In genomic region chr2:30404354-30405265, GRCh38 we compare ENCODE assay signal across 13 cellular contexts. TPM values are rescaled to one million over a fixed set of nuclear protein-coding genes. Genes with fewer than 3 reads are reported as not detected.
DNase-seq lines count a peak whose midpoint lies in the region; ATAC-seq, FAIRE-seq and TF ChIP-seq lines count a peak whose summit lies in the region.
"Had no signal": no experiment of that assay in that cellular context is flagged by ENCODE, and none has a peak within 500 bp of the region (broad histone marks: within the 10 kb centered on the region; RNA-seq: fewer than 3 reads in every experiment).

No MANE protein-coding gene starts in this region.

- no peak overlapping the region for H3K27ac ChIP-seq in astrocyte (ENCODE audit: low read depth, low read length)

- no peak overlapping the region for H3K27ac Mint-ChIP-seq in astrocyte (ENCODE audit: unreplicated experiment)
- peak overlapping the region; percentile 6 for H3K27ac Mint-ChIP-seq in type B pancreatic cell
- H3K27ac Mint-ChIP-seq: activated CD8-positive, alpha-beta T cell treated with anti-CD3 and anti-CD28 coated beads, Interleukin-2, amount 10 ng/mL, durations not matched to agents 7 days and 5 days; activated naive CD8-positive, alpha-beta T cell treated with anti-CD3 and anti-CD28 coated beads, Interleukin-2, amount 50 U/mL, for 24 hours; HFFc6; progenitor cell of endocrine pancreas had no signal

- no peak for ATAC-seq in GM18867 (IDR thresholded peaks at IDR 0.05; ENCODE audit: unreplicated experiment)
- ATAC-seq: activated CD8-positive, alpha-beta T cell treated with anti-CD3 and anti-CD28 coated beads, Interleukin-2, amount 10 ng/mL, durations not matched to agents 7 days and 5 days; activated naive CD8-positive, alpha-beta T cell treated with anti-CD3 and anti-CD28 coated beads, Interleukin-2, amount 50 U/mL, for 24 hours had no signal

- H3K79me2 ChIP-seq in astrocyte (ENCODE audit: insufficient read depth, low read length), result no peaks in the 10 kb centered on the region

- H3K27me3 ChIP-seq in astrocyte (ENCODE audit: insufficient read depth, low read length), result no peaks in the 10 kb centered on the region

- H3K4me3 Mint-ChIP-seq in astrocyte (ENCODE audit: unreplicated experiment), result no peak overlapping the region
- peak overlapping the region; percentile 38 for H3K4me3 Mint-ChIP-seq in type B pancreatic cell
- H3K4me3 Mint-ChIP-seq: activated CD8-positive, alpha-beta T cell treated with anti-CD3 and anti-CD28 coated beads, Interleukin-2, amount 10 ng/mL, durations not matched to agents 7 days and 5 days; activated naive CD8-positive, alpha-beta T cell treated with anti-CD3 and anti-CD28 coated beads, Interleukin-2, amount 50 U/mL, for 24 hours; HFFc6 had no signal

- H3K9ac ChIP-seq in astrocyte (ENCODE audit: low read length), result no peak overlapping the region

- no peaks in the 10 kb centered on the region for H3K9me3 ChIP-seq in astrocyte (ENCODE audit: insufficient read depth, low read depth, low read length)

- FAIRE-seq in astrocyte (lab: Jason Lieb, UNC), result no peak

- H2AFZ ChIP-seq in astrocyte (ENCODE audit: low read depth, low read length), result no peak overlapping the region

- H3K27me3 Mint-ChIP-seq in astrocyte (ENCODE audit: low read depth, unreplicated experiment) (peaks cover 28% of the 10 kb centered on the region), type B pancreatic cell (peaks cover 28% of the 10 kb centered on the region)
- H3K27me3 Mint-ChIP-seq: activated naive CD8-positive, alpha-beta T cell treated with anti-CD3 and anti-CD28 coated beads, Interleukin-2, amount 50 U/mL, for 24 hours had no signal

- TF ChIP-seq CTCF in astrocyte (IDR thresholded peaks at IDR 0.05; ENCODE audit: insufficient read depth, low read depth, low read length), result no peak
- TF ChIP-seq CTCF in type B pancreatic cell (conservative IDR thresholded peaks at IDR 0.05), result no peak

- H3K9me3 Mint-ChIP-seq in astrocyte (ENCODE audit: unreplicated experiment) (peaks cover 3% of the 10 kb centered on the region), type B pancreatic cell (peaks cover 4% of the 10 kb centered on the region)
- H3K9me3 Mint-ChIP-seq: activated naive CD8-positive, alpha-beta T cell treated with anti-CD3 and anti-CD28 coated beads, Interleukin-2, amount 50 U/mL, for 24 hours; HFFc6 had no signal

- H3K4me3 ChIP-seq in astrocyte (ENCODE audit: insufficient read depth, low read depth, low read length), result no peak overlapping the region

- no peaks in the 10 kb centered on the region for H4K20me1 ChIP-seq in astrocyte (ENCODE audit: insufficient read depth, low read length)

- H3K4me2 ChIP-seq in astrocyte (ENCODE audit: low read length), result no peak overlapping the region

- H3K36me3 Mint-ChIP-seq in astrocyte (ENCODE audit: low read depth, unreplicated experiment) (peaks cover 3% of the 10 kb centered on the region), type B pancreatic cell (no peaks in the 10 kb centered on the region)

- DNase-seq in NCI-H748 (lab: John Stamatoyannopoulos, UW; ENCODE audit: unreplicated experiment) (peak; percentile 50), NCI-H748 treated with DMSO at 0.1 percent for 48 hours (lab: John Stamatoyannopoulos, UW) (no peak), astrocyte (ENCODE audit: low read depth) (peak; percentile 72), left kidney (ENCODE audit: low read depth, low spot score) (peak; percentile 69), type B pancreatic cell (ENCODE audit: extremely low spot score, unreplicated experiment) (no peak), NCI-H82 (lab: John Stamatoyannopoulos, UW) (no peak), foreskin melanocyte (no peak)
- DNase-seq: activated CD8-positive, alpha-beta T cell treated with anti-CD3 and anti-CD28 coated beads, Interleukin-2, amount 10 ng/mL, durations not matched to agents 7 days and 5 days; activated naive CD8-positive, alpha-beta T cell treated with anti-CD3 and anti-CD28 coated beads, Interleukin-2, amount 50 U/mL, for 24 hours; HFFc6; NCI-H1436 had no signal

- H3K4me1 Mint-ChIP-seq in astrocyte (ENCODE audit: low read depth, unreplicated experiment) (peaks cover 24% of the 10 kb centered on the region), type B pancreatic cell (ENCODE audit: unreplicated experiment) (peaks cover 49% of the 10 kb centered on the region)

- H3K36me3 ChIP-seq in astrocyte (ENCODE audit: insufficient read depth, low read length), result no peaks in the 10 kb centered on the region

- peaks cover 25% of the 10 kb centered on the region for H3K4me1 ChIP-seq in astrocyte (ENCODE audit: insufficient read depth, low read length)

RNA-seq across cellular contexts. Expression of gene LCLAT1, which starts 42.4 kb away (rescaled TPM):
- total RNA-seq in astrocyte, result 16.8 and 17.5 TPM in 2 replicates
- total RNA-seq in type B pancreatic cell (ENCODE audit: low replicate concordance), result 26.9 and 29.0 TPM in 2 replicates

Comparison
In these comparisons a context has a peak if more than half of its experiments do, and no peak if none do; other contexts are left out.
1. DNase-seq: peak in NCI-H748 (single experiment), astrocyte (single experiment) and left kidney (single experiment); none in NCI-H748 treated with DMSO at 0.1 percent for 48 hours (single experiment), type B pancreatic cell (single experiment), NCI-H82 (single experiment) and foreskin melanocyte (single experiment).